21 cellular contexts compared by ENCODE assay signal in genomic region chr10:16989826-16990293, GRCh38.
DNase-seq lines count a peak whose midpoint lies in the region; ATAC-seq, FAIRE-seq and TF ChIP-seq lines count a peak whose summit lies in the region.
"Had no signal": no experiment of that assay in that cellular context is flagged by ENCODE, and none has a peak within 500 bp of the region (broad histone marks: within the 10 kb centered on the region; RNA-seq: fewer than 3 reads in every experiment).

No MANE protein-coding gene starts in this region.

- no peaks in the 10 kb centered on the region for H3K9me3 ChIP-seq in DND-41 (ENCODE audit: insufficient read depth, low read length, severe bottlenecking)
- no peaks in the 10 kb centered on the region for H3K9me3 ChIP-seq in H1 (ENCODE audit: insufficient read depth in 2 of 2, low read depth in 1 of 2, low read length in 1 of 2)
- no peaks in the 10 kb centered on the region for H3K9me3 ChIP-seq in neural progenitor cell (ENCODE audit: low read depth)
- H3K9me3 ChIP-seq: sigmoid colon had no signal

- H3K4me3 Mint-ChIP-seq in neural progenitor cell, result no peak overlapping the region
- H3K4me3 Mint-ChIP-seq: effector memory CD8-positive, alpha-beta T cell had no signal

- H3F3A ChIP-seq in neural progenitor cell (ENCODE audit: low read depth), result no peaks in the 10 kb centered on the region

- POLR2A ChIA-PET in H1 (lab: Charles Lee; ENCODE audit: partially characterized antibody), result interaction anchor here (1.2 kb wide), 1 partner anchor 98 kb away, joined by 7 read pairs; no protein-coding TSS in a partner anchor

- no peak overlapping the region for H3K4me3 ChIP-seq in DND-41 (ENCODE audit: low read depth in 1 of 2, low read length in 2 of 2)
- no peak overlapping the region for H3K4me3 ChIP-seq in H1 (ENCODE audit: extremely low read depth in 1 of 4, insufficient read depth in 2 of 4, low read depth in 3 of 4, low read length in 4 of 4)
- no peak overlapping the region for H3K4me3 ChIP-seq in neural progenitor cell
- H3K4me3 ChIP-seq: hepatocyte, sigmoid colon had no signal

- peaks cover 56% of the 10 kb centered on the region for H3K4me1 Mint-ChIP-seq in neural progenitor cell

- H3K4me1 ChIP-seq in DND-41 (ENCODE audit: insufficient read depth, low read length) (no peaks in the 10 kb centered on the region), H1 (replicated peaks in 1 of 4; ENCODE audit: control insufficient read depth in 3 of 4, insufficient read depth in 4 of 4, low read length in 3 of 4) (peaks cover 0 to 7% (median 4%) of the 10 kb centered on the region in 4 experiments; a peak in 4 of 7 replicates), neural progenitor cell (peaks cover 17% of the 10 kb centered on the region)
- H3K4me1 ChIP-seq: sigmoid colon had no signal

- H2BK5ac ChIP-seq in H1 (ENCODE audit: low read depth, low read length), result no peak overlapping the region

- 80% methylated on average over 8 of the region's 8 CpGs; no CpG with 5 or more reads in 1 of the 2 experiments for WGBS in H1 (ENCODE audit: extremely low coverage in 1 of 2, insufficient coverage in 1 of 2, insufficient read length in 1 of 2, insufficient replicate concordance in 2 of 2, low coverage in 1 of 2, low lambda C conversion rate in 2 of 2, missing lambda C conversion rate in 1 of 2), 2 experiments

- H3K18ac ChIP-seq in H1 (ENCODE audit: extremely low read depth, low read length), result no peak overlapping the region

- no peak overlapping the region for H2AK5ac ChIP-seq in H1 (ENCODE audit: low read depth, low read length)

- FAIRE-seq in H1 (lab: Jason Lieb, UNC), result no peak

- H2BK15ac ChIP-seq in H1 (ENCODE audit: low read length), result no peak overlapping the region

- H2BK20ac ChIP-seq in H1 (ENCODE audit: low read length), result no peak overlapping the region

- H3K23me2 ChIP-seq in H1 (ENCODE audit: low read depth, low read length), result no peaks in the 10 kb centered on the region

- H3K56ac ChIP-seq in H1 (replicated peaks; ENCODE audit: insufficient read length, low read depth, low read length), result no peak overlapping the region

- DNase-seq in DND-41 (no peak), M059J (ENCODE audit: low read depth) (peak; percentile 92), H1 (ENCODE audit: low read depth in 1 of 2, low spot score in 2 of 2) (peak; percentile 13 to 56), neural progenitor cell (ENCODE audit: low spot score) (no peak), NCI-H2196 treated with DMSO at 0.1 percent for 48 hours (lab: John Stamatoyannopoulos, UW; ENCODE audit: unreplicated experiment) (no peak), NCI-H446 treated with DMSO at 0.1 percent for 48 hours (lab: John Stamatoyannopoulos, UW) (no peak)
- no peak for DNase-seq in activated CD4-positive, alpha-beta T cell treated with anti-CD3 and anti-CD28 coated beads, Interleukin-2, amount 50 U/mL, for 4 hours
- DNase-seq: activated CD4-positive, CD25-positive, alpha-beta regulatory T cell; cerebellar nuclear complex; effector memory CD8-positive, alpha-beta T cell; GF-D8; left colon; MM.1S; NCI-H446; occipital lobe; sigmoid colon; substantia nigra; T-helper 2 cell had no signal

- H3K4me2 ChIP-seq in DND-41 (ENCODE audit: insufficient read depth, low read length) (no peak overlapping the region), H1 (ENCODE audit: insufficient read depth in 1 of 2, low read depth in 2 of 2, low read length in 2 of 2) (no peak overlapping the region), neural progenitor cell (no peak overlapping the region)
- H3K4me2 ChIP-seq: hepatocyte had no signal

- no peaks in the 10 kb centered on the region for H3K79me1 ChIP-seq in H1 (ENCODE audit: low read depth, low read length)

- peaks cover 10% of the 10 kb centered on the region for H3K9me3 Mint-ChIP-seq in neural progenitor cell
- H3K9me3 Mint-ChIP-seq: effector memory CD8-positive, alpha-beta T cell had no signal

- TF ChIP-seq POLR2A in H1 (IDR thresholded peaks at IDR 0.05; ENCODE audit: control extremely low read depth in 1 of 2, low read depth in 2 of 2, low read length in 2 of 2), result no peak

- no peak overlapping the region for H3K14ac ChIP-seq in H1 (ENCODE audit: insufficient read length)

- H3K27ac ChIP-seq in DND-41 (ENCODE audit: low read length) (no peak overlapping the region), H1 (ENCODE audit: low read depth, low read length) (no peak overlapping the region), neural progenitor cell (no peak overlapping the region)
- H3K27ac ChIP-seq: hepatocyte, sigmoid colon had no signal

- H3K79me2 ChIP-seq in DND-41 (ENCODE audit: insufficient read depth, low read length) (no peaks in the 10 kb centered on the region), H1 (ENCODE audit: control insufficient read depth in 1 of 2, insufficient read depth in 2 of 2, low read length in 2 of 2) (no peaks in the 10 kb centered on the region), neural progenitor cell (ENCODE audit: low read depth) (no peaks in the 10 kb centered on the region)
- H3K79me2 ChIP-seq: hepatocyte had no signal

- peak overlapping the region; percentile 3 for H4K91ac ChIP-seq in H1 (replicated peaks; ENCODE audit: insufficient read length, low read length)

- ATAC-seq in DND-41 (ENCODE audit: insufficient read depth, low read depth) (no peak), HG03442 (IDR thresholded peaks at IDR 0.05; ENCODE audit: unreplicated experiment) (no peak)
- ATAC-seq: effector memory CD8-positive, alpha-beta T cell; HCT116; left colon had no signal

- H3K36me3 ChIP-seq in DND-41 (ENCODE audit: insufficient read depth, low read length), result no peaks in the 10 kb centered on the region
- H3K36me3 ChIP-seq in H1 (ENCODE audit: control insufficient read depth in 2 of 4, insufficient read depth in 4 of 4, low read length in 3 of 4), result no peaks in the 10 kb centered on the region
- no peaks in the 10 kb centered on the region for H3K36me3 ChIP-seq in neural progenitor cell
- H3K36me3 ChIP-seq: sigmoid colon had no signal

- H3K27me3 Mint-ChIP-seq in neural progenitor cell (ENCODE audit: insufficient read depth, low read depth), result peaks cover 10% of the 10 kb centered on the region
- H3K27me3 Mint-ChIP-seq: effector memory CD8-positive, alpha-beta T cell had no signal

- TF ChIP-seq EP300 in H1 (IDR thresholded peaks at IDR 0.05; ENCODE audit: borderline replicate concordance in 1 of 2, low read depth in 2 of 2, low read length in 2 of 2), result no peak

- H3K27me3 ChIP-seq in DND-41 (ENCODE audit: insufficient read depth, low read length, poor library complexity) (no peaks in the 10 kb centered on the region), H1 (replicated peaks in 1 of 4; ENCODE audit: control insufficient read depth in 3 of 4, extremely low read depth in 1 of 4, insufficient read depth in 3 of 4, low read length in 3 of 4) (peaks cover 0 to 1% (median 0%) of the 10 kb centered on the region in 4 experiments; a peak in 1 of 7 replicates), neural progenitor cell (no peaks in the 10 kb centered on the region)
- H3K27me3 ChIP-seq: hepatocyte, sigmoid colon had no signal

- H4K8ac ChIP-seq in H1 (ENCODE audit: extremely low read depth, insufficient read depth, low read length), result no peak overlapping the region

- H3K27ac Mint-ChIP-seq in neural progenitor cell, result peak overlapping the region; percentile 67
- H3K27ac Mint-ChIP-seq: effector memory CD8-positive, alpha-beta T cell had no signal

- H2BK120ac ChIP-seq in H1 (replicated peaks; ENCODE audit: low read depth, low read length), result no peak overlapping the region

- H2AFZ ChIP-seq in DND-41 (ENCODE audit: low read depth, low read length) (no peak overlapping the region), H1 (ENCODE audit: low read length) (peak overlapping the region; percentile 34; the same call in 1 of the 2 replicates), neural progenitor cell (replicated peaks) (no peak overlapping the region)
- H2AFZ ChIP-seq: hepatocyte had no signal

- TF ChIP-seq CTCF in DND-41 (IDR thresholded peaks at IDR 0.05; ENCODE audit: borderline replicate concordance, extremely low read depth, low read length, poor library complexity, severe bottlenecking) (peak; percentile 13), H1 (IDR thresholded peaks at IDR 0.05; ENCODE audit: control extremely low read depth in 1 of 3, insufficient read depth in 1 of 3, low read depth in 1 of 3, low read length in 3 of 3) (peak; percentile 56 to 60 (median 59)), neural progenitor cell (IDR thresholded peaks at IDR 0.05) (no peak)

- CTCF ChIA-PET in H1 (lab: Charles Lee; ENCODE audit: partially characterized antibody), result interaction anchor here (0.9 to 1.5 kb wide), 11 partner anchors 10 to 268 kb away, joined by 3 to 7 read pairs (median 3); no protein-coding TSS in a partner anchor

- H3K4ac ChIP-seq in H1 (replicated peaks; ENCODE audit: insufficient read length, low read depth, low read length), result no peak overlapping the region

- peaks cover 9% of the 10 kb centered on the region for H3K36me3 Mint-ChIP-seq in neural progenitor cell

- H3K23ac ChIP-seq in H1 (ENCODE audit: insufficient read length), result no peak overlapping the region

- H3K9ac ChIP-seq in DND-41 (ENCODE audit: low read depth, low read length) (no peak overlapping the region), H1 (replicated peaks in 1 of 4; ENCODE audit: extremely low read depth in 1 of 4, low read depth in 3 of 4, low read length in 3 of 4) (no peak overlapping the region), neural progenitor cell (no peak overlapping the region)

- H4K20me1 ChIP-seq in DND-41 (ENCODE audit: insufficient read depth, low read length), result no peaks in the 10 kb centered on the region
- no peaks in the 10 kb centered on the region for H4K20me1 ChIP-seq in H1 (replicated peaks in 1 of 2; ENCODE audit: control insufficient read depth in 1 of 2, insufficient read depth in 2 of 2, low read length in 2 of 2)
- no peaks in the 10 kb centered on the region for H4K20me1 ChIP-seq in neural progenitor cell (ENCODE audit: low read depth)

- peak; percentile 50 to 66; a peak in 3 of 4 replicates for TF ChIP-seq RAD21 in H1 (IDR thresholded peaks at IDR 0.05 in 1 of 2, conservative IDR thresholded peaks at IDR 0.05 in 1 of 2; ENCODE audit: low read depth in 2 of 2, low read length in 2 of 2)

- no peak overlapping the region for H4K5ac ChIP-seq in H1 (ENCODE audit: insufficient read length, low read depth, low read length)

- no peak overlapping the region for H2BK12ac ChIP-seq in H1 (ENCODE audit: low read depth, low read length)

TF ChIP-seq in H1, 55 proteins besides CTCF, POLR2A, EP300 and RAD21:
- TF ChIP-seq TAF7 (optimal IDR thresholded peaks at IDR 0.05; ENCODE audit: borderline replicate concordance, low read depth, low read length) (no peak), KDM1A (IDR thresholded peaks at IDR 0.05; ENCODE audit: borderline replicate concordance, low read length) (no peak), YY1 (IDR thresholded peaks at IDR 0.05; ENCODE audit: low read depth, low read length) (0 out of 2 replicates have a peak, but pooled peaks have one; percentile 46)

Comparison
In these comparisons a context has a peak if more than half of its experiments do, and no peak if none do; other contexts are left out.
1. DNase-seq: peak in M059J (single experiment) and H1 (2 of 2); none in DND-41 (single experiment), neural progenitor cell (single experiment), NCI-H2196 treated with DMSO at 0.1 percent for 48 hours (single experiment), NCI-H446 treated with DMSO at 0.1 percent for 48 hours (single experiment) and activated CD4-positive, alpha-beta T cell treated with anti-CD3 and anti-CD28 coated beads, Interleukin-2, amount 50 U/mL, for 4 hours (0 of 2).